ENCODE assay signal across 9 cellular contexts in genomic region chr10:133325761-133326463, GRCh38. TPM values are rescaled to one million over a fixed set of nuclear protein-coding genes. Genes with fewer than 3 reads are reported as not detected.
DNase-seq lines count a peak whose midpoint lies in the region; TF ChIP-seq lines count a peak whose summit lies in the region.
"Had no signal": no experiment of that assay in that cellular context is flagged by ENCODE, and none has a peak within 500 bp of the region (broad histone marks: within the 10 kb centered on the region; RNA-seq: fewer than 3 reads in every experiment).

No MANE protein-coding gene starts in this region.

- H3K36me3 ChIP-seq in MG63, result no peaks in the 10 kb centered on the region

- H3K9me3 ChIP-seq in MG63, result peaks cover 2% of the 10 kb centered on the region

- CTCF ChIA-PET in activated naive CD4-positive, alpha-beta T cell treated with anti-CD3 and anti-CD28 coated beads, Interleukin-2, amount 10 ng/mL, durations not matched to agents 7 days and 5 days (lab: Charles Lee), result no interaction called here

- H3K27me3 Mint-ChIP-seq in activated naive CD4-positive, alpha-beta T cell treated with anti-CD3 and anti-CD28 coated beads, Interleukin-2, amount 50 U/mL, for 24 hours, result peaks cover 13% of the 10 kb centered on the region
- peaks cover 72% of the 10 kb centered on the region for H3K27me3 Mint-ChIP-seq in activated naive CD4-positive, alpha-beta T cell treated with anti-CD3 and anti-CD28 coated beads, Interleukin-2, amount 10 ng/mL, durations not matched to agents 7 days and 5 days
- H3K27me3 Mint-ChIP-seq in mesothelial cell of epicardium (ENCODE audit: low read depth) (peaks cover 57% of the 10 kb centered on the region), type B pancreatic cell (peaks cover 35% of the 10 kb centered on the region)

- H3K27me3 ChIP-seq in MG63, result peaks cover 13% of the 10 kb centered on the region

- no peaks in the 10 kb centered on the region for H3K9me3 Mint-ChIP-seq in activated naive CD4-positive, alpha-beta T cell treated with anti-CD3 and anti-CD28 coated beads, Interleukin-2, amount 50 U/mL, for 24 hours
- H3K9me3 Mint-ChIP-seq in activated naive CD4-positive, alpha-beta T cell treated with anti-CD3 and anti-CD28 coated beads, Interleukin-2, amount 10 ng/mL, durations not matched to agents 7 days and 5 days, result no peaks in the 10 kb centered on the region
- H3K9me3 Mint-ChIP-seq in mesothelial cell of epicardium (no peaks in the 10 kb centered on the region), type B pancreatic cell (no peaks in the 10 kb centered on the region)

- TF ChIP-seq CTCF in choroid plexus epithelial cell (conservative IDR thresholded peaks at IDR 0.05; ENCODE audit: low read depth, low read length) (no peak), mesothelial cell of epicardium (IDR thresholded peaks at IDR 0.05; ENCODE audit: unreplicated experiment) (no peak), type B pancreatic cell (conservative IDR thresholded peaks at IDR 0.05) (no peak)

- H3K4me3 ChIP-seq in choroid plexus epithelial cell (ENCODE audit: low read depth, low read length) (peak overlapping the region; percentile 51), MG63 (no peak overlapping the region)

- no peak overlapping the region for H3K27ac Mint-ChIP-seq in activated naive CD4-positive, alpha-beta T cell treated with anti-CD3 and anti-CD28 coated beads, Interleukin-2, amount 50 U/mL, for 24 hours
- H3K27ac Mint-ChIP-seq in activated naive CD4-positive, alpha-beta T cell treated with anti-CD3 and anti-CD28 coated beads, Interleukin-2, amount 10 ng/mL, durations not matched to agents 7 days and 5 days, result no peak overlapping the region
- no peak overlapping the region for H3K27ac Mint-ChIP-seq in mesothelial cell of epicardium
- H3K27ac Mint-ChIP-seq in type B pancreatic cell, result peak overlapping the region; percentile 48

- peaks cover 9% of the 10 kb centered on the region for H3K4me1 Mint-ChIP-seq in activated naive CD4-positive, alpha-beta T cell treated with anti-CD3 and anti-CD28 coated beads, Interleukin-2, amount 50 U/mL, for 24 hours
- peaks cover 9% of the 10 kb centered on the region for H3K4me1 Mint-ChIP-seq in activated naive CD4-positive, alpha-beta T cell treated with anti-CD3 and anti-CD28 coated beads, Interleukin-2, amount 10 ng/mL, durations not matched to agents 7 days and 5 days
- peaks cover 18% of the 10 kb centered on the region for H3K4me1 Mint-ChIP-seq in mesothelial cell of epicardium
- H3K4me1 Mint-ChIP-seq in type B pancreatic cell (ENCODE audit: unreplicated experiment), result peaks cover 10% of the 10 kb centered on the region

- no peaks in the 10 kb centered on the region for H3K36me3 Mint-ChIP-seq in activated naive CD4-positive, alpha-beta T cell treated with anti-CD3 and anti-CD28 coated beads, Interleukin-2, amount 50 U/mL, for 24 hours
- no peaks in the 10 kb centered on the region for H3K36me3 Mint-ChIP-seq in activated naive CD4-positive, alpha-beta T cell treated with anti-CD3 and anti-CD28 coated beads, Interleukin-2, amount 10 ng/mL, durations not matched to agents 7 days and 5 days
- H3K36me3 Mint-ChIP-seq in mesothelial cell of epicardium, result no peaks in the 10 kb centered on the region
- H3K36me3 Mint-ChIP-seq in type B pancreatic cell, result no peaks in the 10 kb centered on the region

- DNase-seq in activated naive CD4-positive, alpha-beta T cell treated with anti-CD3 and anti-CD28 coated beads, Interleukin-2, amount 10 ng/mL, durations not matched to agents 7 days and 5 days, result no peak
- DNase-seq in choroid plexus epithelial cell (ENCODE audit: low read depth), result no peak
- DNase-seq in mesothelial cell of epicardium (ENCODE audit: low spot score in 2 of 2, unreplicated experiment in 2 of 2), result no peak
- DNase-seq in type B pancreatic cell (ENCODE audit: extremely low spot score, unreplicated experiment), result no peak
- DNase-seq in cerebellar nuclear complex (lab: John Stamatoyannopoulos, UW), result no peak
- no peak for DNase-seq in MG63
- no peak for DNase-seq in NOMO-1 treated with dmso at 0.1 percent for 144 hours (lab: John Stamatoyannopoulos, UW; ENCODE audit: unreplicated experiment)
- DNase-seq: NCI-H1105 treated with DMSO at 0.1 percent for 48 hours had no signal

- H3K4me3 Mint-ChIP-seq in activated naive CD4-positive, alpha-beta T cell treated with anti-CD3 and anti-CD28 coated beads, Interleukin-2, amount 50 U/mL, for 24 hours, result peak overlapping the region; percentile 33
- no peak overlapping the region for H3K4me3 Mint-ChIP-seq in activated naive CD4-positive, alpha-beta T cell treated with anti-CD3 and anti-CD28 coated beads, Interleukin-2, amount 10 ng/mL, durations not matched to agents 7 days and 5 days
- H3K4me3 Mint-ChIP-seq in mesothelial cell of epicardium (peak overlapping the region; percentile 73), type B pancreatic cell (peak overlapping the region; percentile 73)

RNA-seq across cellular contexts. Expression of gene CALY, which starts 10.8 kb away (rescaled TPM):
- total RNA-seq in mesothelial cell of epicardium (2.1 to 3.7 TPM (median 2.1 TPM) in 3 replicates), type B pancreatic cell (ENCODE audit: low replicate concordance) (3.6 and 8.5 TPM in 2 replicates)
- total RNA-seq in MG63 (2014; rRNA removed; shearing (Covaris generic); ENCODE audit: low replicate concordance), result not detected in 2 replicates

RNA-seq across cellular contexts. Expression of gene ZNF511, which starts 17.2 kb away (rescaled TPM):
- 38.6 to 44.9 TPM (median 39.5 TPM) in 3 replicates for total RNA-seq in mesothelial cell of epicardium
- 39.7 and 51.9 TPM in 2 replicates for total RNA-seq in type B pancreatic cell (ENCODE audit: low replicate concordance)
- total RNA-seq in MG63 (2014; rRNA removed; shearing (Covaris generic); ENCODE audit: low replicate concordance), result 42.0 and 75.7 TPM in 2 replicates

RNA-seq across cellular contexts. Expression of gene TUBGCP2, which starts 17.2 kb away (rescaled TPM):
- total RNA-seq in mesothelial cell of epicardium (69.6 to 81.0 TPM (median 70.9 TPM) in 3 replicates), type B pancreatic cell (ENCODE audit: low replicate concordance) (57.9 and 58.6 TPM in 2 replicates)
- total RNA-seq in MG63 (2014; rRNA removed; shearing (Covaris generic); ENCODE audit: low replicate concordance), result 58.6 and 80.8 TPM in 2 replicates

RNA-seq across cellular contexts. Expression of gene PRAP1, which starts 21.3 kb away (rescaled TPM):
- total RNA-seq in mesothelial cell of epicardium, result 0.25 to 0.49 TPM in 2 of 3 replicates, not detected in the other
- total RNA-seq in type B pancreatic cell (ENCODE audit: low replicate concordance), result 1.3 and 2.8 TPM in 2 replicates
- total RNA-seq in MG63 (2014; rRNA removed; shearing (Covaris generic); ENCODE audit: low replicate concordance), result not detected in 2 replicates

RNA-seq across cellular contexts. Expression of gene FUOM, which starts 31.9 kb away (rescaled TPM):
- total RNA-seq in mesothelial cell of epicardium (38.0 to 42.6 TPM (median 41.3 TPM) in 3 replicates), type B pancreatic cell (ENCODE audit: low replicate concordance) (20.4 and 21.7 TPM in 2 replicates)
- 10.8 and 50.8 TPM in 2 replicates for total RNA-seq in MG63 (2014; rRNA removed; shearing (Covaris generic); ENCODE audit: low replicate concordance)
